11 cellular contexts compared by ENCODE assay signal in the genomic region with DNA sequence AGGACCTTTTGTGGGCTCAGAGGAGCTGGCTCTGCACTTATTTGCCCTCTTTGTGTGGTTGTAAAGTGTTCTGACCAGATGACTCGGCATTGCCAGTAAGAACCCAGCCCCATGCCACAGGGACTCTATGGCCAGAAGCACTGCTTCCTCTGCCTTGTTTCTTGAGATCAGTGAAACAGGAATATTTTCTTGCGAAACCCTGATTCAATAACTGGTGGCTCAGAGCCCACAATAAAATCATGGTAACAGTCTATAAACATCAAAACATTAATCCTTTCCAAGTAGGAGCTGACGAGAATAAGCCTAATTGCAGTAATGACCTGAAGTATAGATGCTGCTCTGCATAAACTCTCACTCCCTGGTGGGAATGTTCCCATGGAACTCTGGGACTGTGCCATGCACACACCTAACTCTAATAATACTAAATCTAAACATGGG.
A peak's percentile ranks its signal among the peaks of the same experiment; 100 is the strongest.
DNase-seq lines count a peak whose midpoint lies in the region; ATAC-seq and TF ChIP-seq lines count a peak whose summit lies in the region.
"Had no signal": no experiment of that assay in that cellular context is flagged by ENCODE, and none has a peak within 500 bp of the region (broad histone marks: within the 10 kb centered on the region; RNA-seq: fewer than 3 reads in every experiment).

No MANE protein-coding gene starts in this region.

- no peak for TF ChIP-seq CTCF in Panc1 (IDR thresholded peaks at IDR 0.05)
- TF ChIP-seq CTCF in fibroblast of mammary gland (conservative IDR thresholded peaks at IDR 0.05; ENCODE audit: control insufficient read depth, insufficient read depth, low read depth, low read length): no peak
- TF ChIP-seq CTCF in osteocyte (IDR thresholded peaks at IDR 0.05): no peak

- peaks cover 46% of the 10 kb centered on the region for H3K4me1 Mint-ChIP-seq in osteocyte (ENCODE audit: unreplicated experiment)
- H3K4me1 Mint-ChIP-seq in stimulated activated memory B cell treated with anti-CD40 and anti-IgM and Interleukin-4, amounts not matched to agents 10 μg/mL and 1 μg/mL and 100 μg/mL, for 72 hours: peaks cover 22% of the 10 kb centered on the region

- no peaks in the 10 kb centered on the region for H3K9me3 Mint-ChIP-seq in osteocyte (ENCODE audit: unreplicated experiment)
- no peaks in the 10 kb centered on the region for H3K9me3 Mint-ChIP-seq in stimulated activated memory B cell treated with anti-CD40 and anti-IgM and Interleukin-4, amounts not matched to agents 10 μg/mL and 1 μg/mL and 100 μg/mL, for 72 hours
- H3K9me3 Mint-ChIP-seq: activated T-helper 1 cell treated with anti-CD3 and anti-CD28 coated beads, Interleukin-12 subunit alpha, Interleukin-12 subunit beta, Interleukin-2, Interleukin-4 antibody, amounts not matched to agents 30 ng/mL and 10 ng/mL and 1 ng/mL, durations not matched to agents 14 hours and 24 hours and 36 hours had no signal

- no peaks in the 10 kb centered on the region for H3K36me3 Mint-ChIP-seq in osteocyte (ENCODE audit: unreplicated experiment)
- H3K36me3 Mint-ChIP-seq in stimulated activated memory B cell treated with anti-CD40 and anti-IgM and Interleukin-4, amounts not matched to agents 10 μg/mL and 1 μg/mL and 100 μg/mL, for 72 hours: no peaks in the 10 kb centered on the region

- H3K4me3 ChIP-seq in Panc1 (ENCODE audit: low read depth in 2 of 2, low read length in 2 of 2): no peak overlapping the region
- H3K4me3 ChIP-seq in fibroblast of mammary gland (ENCODE audit: control insufficient read depth, low read depth, low read length): no peak overlapping the region

- intact Hi-C loops in Panc1 (cut with micrococcal nuclease; ENCODE audit: unreplicated experiment): no loop called here

- in situ Hi-C loops in Panc1 (cut with HindIII; ENCODE audit: low pct_unique_long_range_greater_than_20kb, low sequenced_read_pairs): no loop called here

- CTCF ChIA-PET in Panc1 (lab: Charles Lee): no interaction called here

- H3K27ac ChIP-seq in Panc1 (ENCODE audit: low read length): peak overlapping the region; percentile 30; the same call in 1 of the 2 replicates

- peak; percentile 10 for DNase-seq in ELF-1 (ENCODE audit: low read depth, low spot score)
- DNase-seq in Panc1 (ENCODE audit: low read depth, low spot score): no peak
- DNase-seq in fibroblast of mammary gland (ENCODE audit: low read depth): peak; percentile 60
- no peak for DNase-seq in osteocyte (ENCODE audit: extremely low spot score, unreplicated experiment)
- DNase-seq in stimulated activated CD4-positive, alpha-beta T cell treated with anti-CD3 and anti-CD28 coated beads, Interleukin-4, amount 100 ng/mL, for 24 hours: no peak
- DNase-seq in stimulated activated CD4-positive, alpha-beta T cell treated with anti-CD3 and anti-CD28 coated beads, Interleukin-1b, Interleukin-23, amount 100 ng/mL, for 48 hours: no peak
- DNase-seq: effector memory CD4-positive, alpha-beta T cell; NCI-H1105 had no signal

- no TSS peak for BruUV-seq in Panc1 (replicated peaks; lab: Mats Ljungman, UMichigan)

- H3K27me3 Mint-ChIP-seq in osteocyte (ENCODE audit: unreplicated experiment): no peaks in the 10 kb centered on the region
- no peaks in the 10 kb centered on the region for H3K27me3 Mint-ChIP-seq in stimulated activated memory B cell treated with anti-CD40 and anti-IgM and Interleukin-4, amounts not matched to agents 10 μg/mL and 1 μg/mL and 100 μg/mL, for 72 hours

- H3K27ac Mint-ChIP-seq in osteocyte (ENCODE audit: unreplicated experiment): peak overlapping the region; percentile 72
- H3K27ac Mint-ChIP-seq in stimulated activated memory B cell treated with anti-CD40 and anti-IgM and Interleukin-4, amounts not matched to agents 10 μg/mL and 1 μg/mL and 100 μg/mL, for 72 hours: no peak overlapping the region
- H3K27ac Mint-ChIP-seq: activated T-helper 1 cell treated with anti-CD3 and anti-CD28 coated beads, Interleukin-12 subunit alpha, Interleukin-12 subunit beta, Interleukin-2, Interleukin-4 antibody, amounts not matched to agents 30 ng/mL and 10 ng/mL and 1 ng/mL, durations not matched to agents 14 hours and 24 hours and 36 hours had no signal

- no peaks in the 10 kb centered on the region for H3K27me3 ChIP-seq in Panc1 (ENCODE audit: control insufficient read depth, insufficient read depth, low read length)

- POLR2A ChIA-PET in Panc1 (lab: Charles Lee): no interaction called here

- no peak overlapping the region for H3K4me3 Mint-ChIP-seq in osteocyte (ENCODE audit: unreplicated experiment)
- no peak overlapping the region for H3K4me3 Mint-ChIP-seq in stimulated activated memory B cell treated with anti-CD40 and anti-IgM and Interleukin-4, amounts not matched to agents 10 μg/mL and 1 μg/mL and 100 μg/mL, for 72 hours
- H3K4me3 Mint-ChIP-seq: activated T-helper 1 cell treated with anti-CD3 and anti-CD28 coated beads, Interleukin-12 subunit alpha, Interleukin-12 subunit beta, Interleukin-2, Interleukin-4 antibody, amounts not matched to agents 30 ng/mL and 10 ng/mL and 1 ng/mL, durations not matched to agents 14 hours and 24 hours and 36 hours had no signal

- no peaks in the 10 kb centered on the region for H3K9me3 ChIP-seq in Panc1 (ENCODE audit: control insufficient read depth, insufficient read depth, low read depth, low read length)

- H3K36me3 ChIP-seq in Panc1 (ENCODE audit: control insufficient read depth, insufficient read depth, low read length): no peaks in the 10 kb centered on the region

- ATAC-seq in Panc1 (no peak), GM21447 (IDR thresholded peaks at IDR 0.05; ENCODE audit: unreplicated experiment) (no peak)
- no peak for ATAC-seq in stimulated activated memory B cell treated with anti-CD40 and anti-IgM and Interleukin-4, amounts not matched to agents 10 μg/mL and 1 μg/mL and 100 μg/mL, for 72 hours

- no peaks in the 10 kb centered on the region for H3K4me1 ChIP-seq in Panc1 (ENCODE audit: control insufficient read depth, insufficient read depth, low read length)

Comparison
In these comparisons a context has a peak if more than half of its experiments do, and no peak if none do; other contexts are left out.
1. DNase-seq: peak in ELF-1 (single experiment) and fibroblast of mammary gland (single experiment); none in Panc1 (single experiment), osteocyte (single experiment), stimulated activated CD4-positive, alpha-beta T cell treated with anti-CD3 and anti-CD28 coated beads, Interleukin-4, amount 100 ng/mL, for 24 hours (single experiment) and stimulated activated CD4-positive, alpha-beta T cell treated with anti-CD3 and anti-CD28 coated beads, Interleukin-1b, Interleukin-23, amount 100 ng/mL, for 48 hours (single experiment).